8 cellular contexts compared by ENCODE assay signal in the genomic region with DNA sequence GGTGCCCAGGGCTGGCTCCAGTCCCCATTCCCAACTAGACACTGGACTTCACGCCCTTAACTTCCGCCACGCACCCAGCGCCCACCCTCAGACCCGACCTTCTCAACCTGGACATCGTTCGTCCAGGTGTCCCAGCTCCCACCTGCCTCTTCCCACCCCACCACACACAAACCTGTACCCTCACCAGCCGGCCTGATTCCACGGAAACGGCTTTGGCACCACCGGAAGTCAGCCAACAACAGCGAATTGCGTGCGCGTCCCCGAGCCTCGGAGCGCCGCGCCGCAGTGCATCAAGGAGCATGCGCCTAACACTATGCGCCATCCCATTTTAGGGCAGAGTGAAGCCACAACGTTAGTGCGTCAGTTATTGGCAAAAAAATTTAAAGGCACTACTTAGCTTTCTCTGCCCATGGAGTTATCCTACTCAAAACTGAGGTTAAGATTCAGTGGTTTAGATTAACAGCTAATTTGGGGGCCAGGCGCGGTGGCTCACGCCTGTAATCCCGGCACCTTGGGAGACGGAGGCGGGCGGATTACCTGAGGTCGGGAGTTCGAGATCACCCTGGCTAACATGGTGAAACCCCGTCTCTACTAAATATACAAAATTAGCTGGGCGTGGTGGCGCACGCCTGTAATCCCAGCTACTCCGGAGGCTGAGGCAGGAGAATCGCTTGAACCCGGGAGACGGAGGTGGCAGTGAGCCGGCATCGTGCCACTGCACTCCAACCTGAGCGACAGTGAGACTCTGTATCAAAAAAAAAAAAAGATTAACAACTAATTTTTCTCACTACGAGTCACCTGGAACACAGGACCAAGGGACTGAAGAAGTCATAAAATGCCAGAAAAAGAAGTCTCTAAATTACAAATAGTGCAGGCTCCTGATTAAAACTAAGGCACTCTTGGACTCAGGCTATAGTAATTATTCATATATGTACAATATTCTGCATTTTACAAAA. TPM values are rescaled to one million over a fixed set of nuclear protein-coding genes. Genes with fewer than 3 reads are reported as not detected.
DNase-seq lines count a peak whose midpoint lies in the region; ATAC-seq and TF ChIP-seq lines count a peak whose summit lies in the region.

Gene GON4L, minus strand, starts transcription at position 240 of the 956 bp plus-strand sequence. CDS start 3,434 bp downstream, outside the sequence.

- peaks cover 6% of the 10 kb centered on the region for H3K4me1 ChIP-seq in Caco-2
- H3K4me1 ChIP-seq in PC-3 (ENCODE audit: insufficient read depth, low read length) = peaks cover 13% of the 10 kb centered on the region

- H3K9me3 ChIP-seq in Caco-2 = no peaks in the 10 kb centered on the region
- no peaks in the 10 kb centered on the region for H3K9me3 ChIP-seq in PC-3 (ENCODE audit: low read length)

- H3K9me3 Mint-ChIP-seq in Caco-2 (ENCODE audit: unreplicated experiment) = no peaks in the 10 kb centered on the region

- CTCF ChIA-PET in Caco-2 (lab: Charles Lee) = interaction anchor here (0.6 kb wide), 1 partner anchor 1563 kb away, joined by 6 read pairs; no protein-coding TSS in a partner anchor
- CTCF ChIA-PET in PC-3 (lab: Charles Lee) = no interaction called here

- peak within 1 kb of the TSS; percentile 88 for H2AFZ ChIP-seq in PC-3 (ENCODE audit: low read length)

- peak; percentile 54 for ATAC-seq in GM21515 (IDR thresholded peaks at IDR 0.05; ENCODE audit: unreplicated experiment)
- ATAC-seq in PC-3 = peak; percentile 81

- TF ChIP-seq CTCF in Caco-2 (IDR thresholded peaks at IDR 0.05; ENCODE audit: insufficient read depth in 1 of 2, low read depth in 1 of 2, low read length in 1 of 2, severe bottlenecking in 1 of 2, unreplicated experiment in 1 of 2) (no peak), PC-3 (conservative IDR thresholded peaks at IDR 0.05; ENCODE audit: low read depth, low read length) (no peak)

- peak within 1 kb of the TSS; percentile 88 for H3K4me2 ChIP-seq in PC-3 (ENCODE audit: low read length)

- DNase-seq in Caco-2 (peak; percentile 87 to 88), PC-3 (peak; percentile 98), activated T-cell treated with anti-CD3 and anti-CD28 coated beads for 4 hours (peak; percentile 82), epidermal melanocyte (ENCODE audit: insufficient read length, low spot score) (peak; percentile 88), midbrain (lab: John Stamatoyannopoulos, UW) (peak; percentile 94)
- peak; percentile 92 for DNase-seq in Jurkat, Clone E6-1 (ENCODE audit: low read depth, low spot score)
- DNase-seq in stimulated activated CD8-positive, alpha-beta memory T cell treated with anti-CD3 and anti-CD28 coated beads, Interleukin-2, amount 100 ng/mL, for 1 hour (ENCODE audit: low read depth in 2 of 2) = peak; percentile 71 to 79

- peaks cover 6% of the 10 kb centered on the region for H3K4me1 Mint-ChIP-seq in Caco-2 (ENCODE audit: low read depth, unreplicated experiment)

- peak within 1 kb of the TSS; percentile 88 for H3K9ac ChIP-seq in PC-3 (ENCODE audit: low read length)

- H3K79me2 ChIP-seq in PC-3 (ENCODE audit: low read length) = peaks cover 43% of the 10 kb centered on the region

- peak within 1 kb of the TSS; percentile 93 for H3K4me3 Mint-ChIP-seq in Caco-2 (ENCODE audit: unreplicated experiment)

- intact Hi-C loops in Caco-2 (cut with micrococcal nuclease; ENCODE audit: unreplicated experiment) (loop anchor here (10.0 kb wide), 1 partner anchor 58 kb away; the partner anchor contains the start of gene RIT1), PC-3 (cut with micrococcal nuclease) (loop anchor here (1.0 to 5.0 kb wide), 3 partner anchors 55 to 159 kb away; partner anchors contain the start of genes KHDC4 and RIT1)

- H3K9me2 ChIP-seq in PC-3 (replicated peaks; ENCODE audit: low read length) = no peaks in the 10 kb centered on the region

- no peaks in the 10 kb centered on the region for H4K20me1 ChIP-seq in PC-3 (ENCODE audit: low read length)

- POLR2A ChIA-PET in Caco-2 (lab: Charles Lee) = interaction anchor here (0.5 to 0.7 kb wide), 3 partner anchors 33 to 794 kb away, joined by 3 to 9 read pairs (median 5); no protein-coding TSS in a partner anchor
- POLR2A ChIA-PET in PC-3 (lab: Charles Lee; ENCODE audit: unreplicated experiment) = interaction anchor here (0.6 to 1.3 kb wide), 3 partner anchors 15 to 603 kb away, joined by 3 to 10 read pairs (median 3); no protein-coding TSS in a partner anchor

- no peaks in the 10 kb centered on the region for H3K27me3 ChIP-seq in Caco-2 (replicated peaks; ENCODE audit: control insufficient read depth, insufficient read depth, low read length)
- peaks cover 20% of the 10 kb centered on the region for H3K27me3 ChIP-seq in PC-3 (ENCODE audit: low read length)

- H3K27me3 Mint-ChIP-seq in Caco-2 (ENCODE audit: insufficient read depth, unreplicated experiment) = peaks cover 2% of the 10 kb centered on the region

- peak within 1 kb of the TSS; percentile 95 for H3K27ac Mint-ChIP-seq in Caco-2 (ENCODE audit: unreplicated experiment)

- no peaks in the 10 kb centered on the region for H3F3A ChIP-seq in PC-3 (ENCODE audit: low read length, unreplicated experiment)

- H3K36me3 ChIP-seq in Caco-2 (ENCODE audit: control insufficient read depth, insufficient read depth, low read length) = peaks cover 3% of the 10 kb centered on the region
- H3K36me3 ChIP-seq in PC-3 (ENCODE audit: low read depth, low read length) = peaks cover 13% of the 10 kb centered on the region

- no peak within 1 kb of the TSS; the same call in 1 of the 2 replicates for H3K27ac ChIP-seq in PC-3 (ENCODE audit: low read length)

- BruUV-seq in Caco-2 (replicated peaks; lab: Mats Ljungman, UMichigan) (no TSS peak), PC-3 (replicated peaks; lab: Mats Ljungman, UMichigan) (TSS peak; percentile 94)

- H3K36me3 Mint-ChIP-seq in Caco-2 (ENCODE audit: insufficient read depth, unreplicated experiment) = peaks cover 27% of the 10 kb centered on the region

- H3K4me3 ChIP-seq in Caco-2 (ENCODE audit: low read depth, low read length) (peak within 1 kb of the TSS; percentile 99), PC-3 (ENCODE audit: low read length) (peak within 1 kb of the TSS; percentile 87)
- peak within 1 kb of the TSS; percentile 96 for H3K4me3 ChIP-seq in Jurkat, Clone E6-1 (ENCODE audit: low read length)

RNA-seq across cellular contexts. Expression of gene GON4L, which starts in this region (rescaled TPM):
- total RNA-seq in Caco-2 (2022) = 43.7 and 47.3 TPM in 2 replicates
- 29.7 TPM for polyA plus RNA-seq in Jurkat, Clone E6-1 (2012; ENCODE audit: insufficient read depth, insufficient read length)
- 31.2 and 43.9 TPM in 2 replicates for total RNA-seq in PC-3 (2014; rRNA removed)
